In the genomic region with DNA sequence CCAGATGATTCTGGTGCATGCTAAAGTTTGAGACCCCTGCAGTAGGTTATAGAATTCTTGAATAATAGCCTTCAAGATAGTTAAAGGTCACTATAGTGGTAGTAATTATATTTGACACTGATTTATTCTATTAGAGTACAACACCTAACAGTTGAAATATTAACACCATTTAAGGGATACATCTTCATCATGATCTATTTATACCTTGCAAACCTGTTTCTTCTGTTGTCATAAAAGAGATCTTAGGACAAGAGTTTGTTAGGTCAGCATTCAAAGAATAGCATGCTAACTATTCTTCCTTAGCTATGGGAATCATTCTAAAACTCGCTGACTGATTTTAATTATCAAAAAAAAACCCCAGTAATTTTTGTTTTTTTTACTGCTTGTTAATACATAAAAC, we compare ENCODE assay signal across 32 cellular contexts.
"Had no signal": no experiment of that assay in that cellular context is flagged by ENCODE, and none has a peak within 500 bp of the region (broad histone marks: within the 10 kb centered on the region; RNA-seq: fewer than 3 reads in every experiment).

No MANE protein-coding gene starts in this region.

- H3K27ac Mint-ChIP-seq: activated CD4-positive, alpha-beta memory T cell treated with anti-CD3 and anti-CD28 coated beads for 36 hours; activated CD4-positive, alpha-beta T cell treated with anti-CD3 and anti-CD28 coated beads for 36 hours; activated CD4-positive, alpha-beta T cell treated with anti-CD3 and anti-CD28 coated beads, Interleukin-2, amount 10 ng/mL, durations not matched to agents 24 days and 14 days; activated CD8-positive, alpha-beta memory T cell treated with anti-CD3 and anti-CD28 coated beads, Interleukin-2, amount 10 ng/mL, durations not matched to agents 7 days and 5 days; activated CD8-positive, alpha-beta T cell treated with anti-CD3 and anti-CD28 coated beads, Interleukin-2, amount 10 ng/mL, durations not matched to agents 7 days and 5 days; activated naive CD4-positive, alpha-beta T cell treated with anti-CD3 and anti-CD28 coated beads, Interleukin-2, amount 10 ng/mL, durations not matched to agents 7 days and 5 days; activated naive CD4-positive, alpha-beta T cell treated with anti-CD3 and anti-CD28 coated beads, Interleukin-2, amount 50 U/mL, for 72 hours; activated T-helper 1 cell treated with anti-CD3 and anti-CD28 coated beads, Interleukin-12 subunit alpha, Interleukin-12 subunit beta, Interleukin-2, Interleukin-4 antibody, amounts not matched to agents 30 ng/mL and 10 ng/mL and 1 ng/mL, durations not matched to agents 14 hours and 24 hours and 36 hours; activated T-helper 2 cell treated with anti-CD3 and anti-CD28 coated beads, Interferon-gamma antibody, Interleukin-2, Interleukin-4, amounts not matched to agents 10 μg/mL and 5 μg/mL and 100 μg/mL, durations not matched to agents 14 hours and 24 hours and 36 hours; brain; T-helper 2 cell treated with Interferon-gamma antibody and Interleukin-4, amounts not matched to agents 5 μg/mL and 100 μg/mL, for 36 hours had no signal

- H3K27me3 Mint-ChIP-seq: activated CD4-positive, alpha-beta memory T cell treated with anti-CD3 and anti-CD28 coated beads for 36 hours; activated CD4-positive, alpha-beta T cell treated with anti-CD3 and anti-CD28 coated beads for 36 hours; activated CD4-positive, alpha-beta T cell treated with anti-CD3 and anti-CD28 coated beads, Interleukin-2, amount 10 ng/mL, durations not matched to agents 24 days and 14 days; activated CD8-positive, alpha-beta memory T cell treated with anti-CD3 and anti-CD28 coated beads, Interleukin-2, amount 10 ng/mL, durations not matched to agents 7 days and 5 days; activated naive CD4-positive, alpha-beta T cell treated with anti-CD3 and anti-CD28 coated beads, Interleukin-2, amount 10 ng/mL, durations not matched to agents 7 days and 5 days; brain; central memory CD8-positive, alpha-beta T cell; T-helper 17 cell had no signal

- H3K36me3 Mint-ChIP-seq: activated naive CD4-positive, alpha-beta T cell treated with anti-CD3 and anti-CD28 coated beads, Interleukin-2, amount 50 U/mL, for 72 hours had no signal

- H3K27me3 ChIP-seq: colonic mucosa, heart right ventricle had no signal

- H3K4me3 Mint-ChIP-seq: activated CD4-positive, alpha-beta memory T cell treated with anti-CD3 and anti-CD28 coated beads for 36 hours; activated CD4-positive, alpha-beta T cell treated with anti-CD3 and anti-CD28 coated beads for 36 hours; activated CD4-positive, alpha-beta T cell treated with anti-CD3 and anti-CD28 coated beads, Interleukin-2, amount 10 ng/mL, durations not matched to agents 24 days and 14 days; activated CD8-positive, alpha-beta memory T cell treated with anti-CD3 and anti-CD28 coated beads, Interleukin-2, amount 10 ng/mL, durations not matched to agents 7 days and 5 days; activated CD8-positive, alpha-beta T cell treated with anti-CD3 and anti-CD28 coated beads, Interleukin-2, amount 10 ng/mL, durations not matched to agents 7 days and 5 days; activated naive CD4-positive, alpha-beta T cell treated with anti-CD3 and anti-CD28 coated beads, Interleukin-2, amount 10 ng/mL, durations not matched to agents 7 days and 5 days; activated T-helper 1 cell treated with anti-CD3 and anti-CD28 coated beads, Interleukin-12 subunit alpha, Interleukin-12 subunit beta, Interleukin-2, Interleukin-4 antibody, amounts not matched to agents 30 ng/mL and 10 ng/mL and 1 ng/mL, durations not matched to agents 14 hours and 24 hours and 36 hours; brain; central memory CD8-positive, alpha-beta T cell; T-helper 17 cell; T-helper 2 cell treated with Interferon-gamma antibody and Interleukin-4, amounts not matched to agents 5 μg/mL and 100 μg/mL, for 36 hours had no signal

- FAIRE-seq: bronchial epithelial cell, endometrium, endothelial cell of umbilical vein, frontal cortex had no signal

- H3K4me1 ChIP-seq: colonic mucosa had no signal

- ATAC-seq: activated CD4-positive, alpha-beta T cell treated with anti-CD3 and anti-CD28 coated beads for 36 hours; activated CD8-positive, alpha-beta memory T cell treated with anti-CD3 and anti-CD28 coated beads, Interleukin-2, amount 10 ng/mL, durations not matched to agents 7 days and 5 days; activated CD8-positive, alpha-beta T cell treated with anti-CD3 and anti-CD28 coated beads, Interleukin-2, amount 10 ng/mL, durations not matched to agents 7 days and 5 days; activated naive CD4-positive, alpha-beta T cell treated with anti-CD3 and anti-CD28 coated beads, Interleukin-2, amount 50 U/mL, for 72 hours; heart right ventricle; T-helper 17 cell had no signal

- H3K36me3 ChIP-seq: colonic mucosa had no signal

- H3K9me3 ChIP-seq: colonic mucosa, heart right ventricle had no signal

- H3K9me3 Mint-ChIP-seq: activated CD4-positive, alpha-beta memory T cell treated with anti-CD3 and anti-CD28 coated beads for 36 hours; activated CD4-positive, alpha-beta T cell treated with anti-CD3 and anti-CD28 coated beads, Interleukin-2, amount 10 ng/mL, durations not matched to agents 24 days and 14 days; activated naive CD4-positive, alpha-beta T cell treated with anti-CD3 and anti-CD28 coated beads, Interleukin-2, amount 10 ng/mL, durations not matched to agents 7 days and 5 days; activated naive CD4-positive, alpha-beta T cell treated with anti-CD3 and anti-CD28 coated beads, Interleukin-2, amount 50 U/mL, for 72 hours; activated T-helper 1 cell treated with anti-CD3 and anti-CD28 coated beads, Interleukin-12 subunit alpha, Interleukin-12 subunit beta, Interleukin-2, Interleukin-4 antibody, amounts not matched to agents 30 ng/mL and 10 ng/mL and 1 ng/mL, durations not matched to agents 14 hours and 24 hours and 36 hours; activated T-helper 2 cell treated with anti-CD3 and anti-CD28 coated beads, Interferon-gamma antibody, Interleukin-2, Interleukin-4, amounts not matched to agents 10 μg/mL and 5 μg/mL and 100 μg/mL, durations not matched to agents 14 hours and 24 hours and 36 hours; brain; central memory CD8-positive, alpha-beta T cell; T-helper 2 cell treated with Interferon-gamma antibody and Interleukin-4, amounts not matched to agents 5 μg/mL and 100 μg/mL, for 36 hours had no signal

- H3K27ac ChIP-seq: colonic mucosa, epithelial cell of prostate, heart right ventricle had no signal

- H3K4me3 ChIP-seq: colonic mucosa, heart right ventricle had no signal

- DNase-seq: activated CD4-positive, alpha-beta memory T cell treated with anti-CD3 and anti-CD28 coated beads for 36 hours; activated CD4-positive, alpha-beta T cell treated with anti-CD3 and anti-CD28 coated beads for 36 hours; activated CD4-positive, alpha-beta T cell treated with anti-CD3 and anti-CD28 coated beads, Interleukin-2, amount 10 ng/mL, durations not matched to agents 24 days and 14 days; activated CD4-positive, CD25-positive, alpha-beta regulatory T cell; activated CD4-positive, CD25-positive, alpha-beta regulatory T cell treated with anti-CD3 and anti-CD28 coated beads, Interleukin-2, amount 50 U/mL, for 72 hours; activated CD8-positive, alpha-beta memory T cell treated with anti-CD3 and anti-CD28 coated beads, Interleukin-2, amount 10 ng/mL, durations not matched to agents 7 days and 5 days; activated CD8-positive, alpha-beta memory T cell treated with anti-CD3 and anti-CD28 coated beads, Interleukin-2, amount 50 U/mL, for 4 hours; activated CD8-positive, alpha-beta T cell treated with anti-CD3 and anti-CD28 coated beads, Interleukin-2, amount 10 ng/mL, durations not matched to agents 7 days and 5 days; activated effector memory CD4-positive, alpha-beta T cell treated with anti-CD3 and anti-CD28 coated beads, Interleukin-2, amount 50 U/mL, for 16 hours; activated naive CD4-positive, alpha-beta T cell treated with anti-CD3 and anti-CD28 coated beads, Interleukin-2, amount 10 ng/mL, durations not matched to agents 7 days and 5 days; activated T-cell treated with anti-CD3 and anti-CD28 coated beads, Interleukin-2, amount 50 U/mL, for 1 hour; activated T-cell treated with anti-CD3 and anti-CD28 coated beads, Interleukin-2, amount 50 U/mL, for 48 hours; amniotic stem cell; anterior cingulate cortex; colonic mucosa; effector CD8-positive, alpha-beta T cell; foreskin fibroblast; heart right ventricle; T-helper 1 cell; T-helper 17 cell; T1000 had no signal
